ENCODE assay signal across 8 cellular contexts in genomic region chr11:59141673-59142460, GRCh38. TPM values are rescaled to one million over a fixed set of nuclear protein-coding genes. Genes with fewer than 3 reads are reported as not detected.
DNase-seq lines count a peak whose midpoint lies in the region; ATAC-seq and TF ChIP-seq lines count a peak whose summit lies in the region.

No MANE protein-coding gene starts in this region.

- H3K4me1 ChIP-seq in left lung (peaks cover 15 to 52% of the 10 kb centered on the region in 2 donors), thyroid gland (peaks cover 19 to 20% of the 10 kb centered on the region in 2 donors)

- ATAC-seq in left lung (no peak), omental fat pad (ENCODE audit: low FRiP score) (no peak), GM19455 (IDR thresholded peaks at IDR 0.05; ENCODE audit: unreplicated experiment) (no peak)

- TF ChIP-seq CTCF in GM12864 (IDR thresholded peaks at IDR 0.05; ENCODE audit: low read depth, low read length, missing control alignments) (no peak), astrocyte of the cerebellum (IDR thresholded peaks at IDR 0.05; ENCODE audit: low read depth, low read length, missing control alignments) (no peak), left lung (IDR thresholded peaks at IDR 0.05) (no peak), thyroid gland (IDR thresholded peaks at IDR 0.05) (no peak), omental fat pad (IDR thresholded peaks at IDR 0.05) (no peak)

- DNase-seq in GM12864 (ENCODE audit: low read depth) (no peak), HS-27A (ENCODE audit: low read depth) (peak; percentile 41), astrocyte of the cerebellum (ENCODE audit: low read depth) (peak; percentile 8), left lung (no peak), thyroid gland (no peak), omental fat pad (ENCODE audit: low spot score) (no peak), 8988T (no peak)

- in situ Hi-C loops in astrocyte of the cerebellum (cut with HindIII; ENCODE audit: low sequenced_read_pairs), result no loop called here

- no peak for TF ChIP-seq POLR2A in thyroid gland (IDR thresholded peaks at IDR 0.05)

- peaks cover 0 to 8% of the 10 kb centered on the region in 2 donors for H3K36me3 ChIP-seq in left lung
- H3K36me3 ChIP-seq in thyroid gland, result no peaks in the 10 kb centered on the region

- H3K9me3 ChIP-seq in left lung (no peaks in the 10 kb centered on the region), thyroid gland (no peaks in the 10 kb centered on the region)

- H3K4me3 ChIP-seq in GM12864 (ENCODE audit: low read depth, low read length) (peak overlapping the region; percentile 85), astrocyte of the cerebellum (ENCODE audit: low read depth, low read length) (peak overlapping the region; percentile 82), left lung (peak overlapping the region; percentile 61 to 78), thyroid gland (replicated peaks in 1 of 3) (peak overlapping the region in 2 of 3 donors; percentile 56 to 74)

- H3K27me3 ChIP-seq in left lung (no peaks in the 10 kb centered on the region), thyroid gland (no peaks in the 10 kb centered on the region)

- H3K27ac ChIP-seq in left lung (peak overlapping the region; percentile 95 to 96), thyroid gland (peak overlapping the region; percentile 83 to 94 (median 93))

- WGBS in thyroid gland, 2 donors, result 3 to 5% methylated on average over 3 of the region's 3 CpGs

- intact Hi-C loops in left lung (cut with DNase I), result no loop called here
- intact Hi-C loops in thyroid gland (cut with DNase I), result no loop called here

RNA-seq across cellular contexts. Expression of gene FAM111A, which starts 0.8 kb away (rescaled TPM):
- total RNA-seq in left lung (10 to 100 TPM; 50.3 to 55.9 TPM), thyroid gland (10 to 100 TPM; 32.5 to 73.2 (median 40.1) TPM), omental fat pad (10 to 100 TPM; 18.2 to 60.1 (median 31.7) TPM)

RNA-seq across cellular contexts. Expression of gene DTX4, which starts 30.1 kb away (rescaled TPM):
- total RNA-seq in left lung (10 to 100 TPM; 33.2 to 43.4 TPM), thyroid gland (10 to 100 TPM in 3 of 4 donors, 1 to 10 TPM in 1; 9.6 to 29.3 (median 17.5) TPM), omental fat pad (10 to 100 TPM; 12.0 to 75.6 (median 24.2) TPM)

RNA-seq across cellular contexts. Expression of gene FAM111B, which starts 34.8 kb away (rescaled TPM):
- total RNA-seq in left lung, result 10 to 100 TPM; 11.4 to 15.0 TPM
- total RNA-seq in thyroid gland, result under 1 TPM in 2 of 4 donors, not detected in 2; 0.22 to 0.67 TPM
- 1 to 10 TPM in 2 of 4 donors, under 1 TPM in 1, not detected in 1; 0.19 to 2.4 (median 1.9) TPM for total RNA-seq in omental fat pad

RNA-seq across cellular contexts. Expression of gene GLYATL1B, which starts 55.8 kb away (rescaled TPM):
- total RNA-seq in left lung (not detected), thyroid gland (not detected), omental fat pad (not detected)

Comparison
In these comparisons a context has a peak if more than half of its experiments do, and no peak if none do; other contexts are left out.
1. DNase-seq: peak in HS-27A (single experiment) and astrocyte of the cerebellum (single experiment); none in GM12864 (single experiment), left lung (0 of 2), thyroid gland (0 of 2), omental fat pad (single experiment) and 8988T (single experiment).
2. Peak in every context shown above with its lines, with median percentiles within 50 percentile points of each other: H3K4me3 ChIP-seq.